8 cellular contexts compared by ENCODE assay signal in the genomic region with DNA sequence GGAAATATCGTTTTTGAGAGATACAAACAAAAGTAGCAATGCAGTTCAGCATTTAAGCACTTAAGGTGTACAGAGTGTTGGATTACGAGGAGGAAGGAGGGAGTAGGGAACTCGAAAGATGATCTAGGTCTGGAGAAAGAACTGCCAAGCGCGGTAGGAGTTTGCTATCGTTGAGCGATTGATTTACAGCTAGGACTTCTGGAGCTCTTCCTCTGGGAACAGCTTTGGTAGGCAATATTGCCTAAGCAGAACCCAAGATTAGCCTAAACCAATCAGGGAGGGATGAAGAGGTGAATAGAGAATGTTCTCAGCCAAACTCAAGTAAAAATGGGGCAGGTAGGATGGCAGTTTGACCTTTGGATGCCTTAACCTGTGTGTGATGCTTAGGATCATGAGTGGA. TPM values are rescaled to one million over a fixed set of nuclear protein-coding genes. Genes with fewer than 3 reads are reported as not detected.
A peak's percentile ranks its signal among the peaks of the same experiment; 100 is the strongest.
DNase-seq lines count a peak whose midpoint lies in the region; ATAC-seq and TF ChIP-seq lines count a peak whose summit lies in the region.

No MANE protein-coding gene starts in this region.

- CTCF ChIA-PET in mammary epithelial cell (lab: Charles Lee; ENCODE audit: low non-redundant PET), result no interaction called here

- TF ChIP-seq CTCF in AG09309 (IDR thresholded peaks at IDR 0.05; ENCODE audit: control insufficient read depth, insufficient read depth, low read depth, low read length, missing control alignments) (no peak), mammary epithelial cell (conservative IDR thresholded peaks at IDR 0.05 in 1 of 2, IDR thresholded peaks at IDR 0.05 in 1 of 2; ENCODE audit: extremely low read depth in 1 of 2, insufficient read depth in 1 of 2, low read depth in 1 of 2, low read length in 2 of 2) (no peak)

- peaks cover 34% of the 10 kb centered on the region for H3K4me1 ChIP-seq in mammary epithelial cell (ENCODE audit: insufficient read depth, low read length)
- peaks cover 37% of the 10 kb centered on the region for H3K4me1 ChIP-seq in muscle layer of colon (ENCODE audit: insufficient read depth, low read length)

- H3K27me3 ChIP-seq in mammary epithelial cell (ENCODE audit: insufficient read depth, low read length) (no peaks in the 10 kb centered on the region), muscle layer of colon (ENCODE audit: control insufficient read depth in 1 of 2, insufficient read depth in 2 of 2, low read length in 2 of 2) (no peaks in the 10 kb centered on the region)

- peak overlapping the region; percentile 89 for H3K27ac ChIP-seq in mammary epithelial cell (ENCODE audit: insufficient read depth, low read depth, low read length)
- H3K27ac ChIP-seq in muscle layer of colon (ENCODE audit: low read depth, low read length), result peak overlapping the region; percentile 95

- in situ Hi-C loops in mammary epithelial cell (cut with MboI; ENCODE audit: low sequenced_read_pairs in 2 of 2), result no loop called here

- H3K4me3 ChIP-seq in AG09309 (ENCODE audit: control insufficient read depth, low read depth, low read length), result peak overlapping the region; percentile 85
- peak overlapping the region; percentile 85 for H3K4me3 ChIP-seq in Jurkat, Clone E6-1 (ENCODE audit: low read length)
- H3K4me3 ChIP-seq in mammary epithelial cell (replicated peaks in 1 of 3; ENCODE audit: insufficient read depth in 1 of 3, low read depth in 2 of 3, low read length in 3 of 3), result peak overlapping the region; percentile 65 to 97 (median 72)
- H3K4me3 ChIP-seq in muscle layer of colon (ENCODE audit: low read depth in 1 of 2, low read length in 2 of 2), result peak overlapping the region; percentile 59 to 88

- WGBS in mammary epithelial cell (ENCODE audit: low coverage, missing lambda C conversion rate), result 0% methylated on average over 7 of the region's 7 CpGs

- H3K36me3 ChIP-seq in mammary epithelial cell (ENCODE audit: insufficient read depth, low read length) (no peaks in the 10 kb centered on the region), muscle layer of colon (ENCODE audit: insufficient read depth, low read length) (no peaks in the 10 kb centered on the region)

- no peak for DNase-seq in AG09309 (ENCODE audit: low read depth)
- no peak for DNase-seq in Jurkat, Clone E6-1 (ENCODE audit: low read depth, low spot score)
- no peak for DNase-seq in mammary epithelial cell
- DNase-seq in NCI-H1436 (lab: John Stamatoyannopoulos, UW), result no peak
- DNase-seq in AML-193 (lab: John Stamatoyannopoulos, UW), result no peak
- no peak for DNase-seq in sciatic nerve (ENCODE audit: low spot score)

- H3K4me2 ChIP-seq in mammary epithelial cell (ENCODE audit: insufficient read depth, low read depth, low read length), result peak overlapping the region; percentile 99

- H4K20me1 ChIP-seq in mammary epithelial cell (ENCODE audit: insufficient read depth, low read length), result peaks cover 4% of the 10 kb centered on the region

- H3K9ac ChIP-seq in mammary epithelial cell (ENCODE audit: insufficient read depth, low read length) (peak overlapping the region; percentile 83), muscle layer of colon (ENCODE audit: low read length) (peak overlapping the region; percentile 13)

- intact Hi-C loops in mammary epithelial cell (cut with micrococcal nuclease) (no loop called here), sciatic nerve (cut with DNase I) (loop anchor here (5.0 kb wide), 1 partner anchor 136 kb away; no protein-coding TSS in a partner anchor)

- ATAC-seq in HG03571 (IDR thresholded peaks at IDR 0.05; ENCODE audit: unreplicated experiment) (no peak), sciatic nerve (no peak)

- dilution Hi-C loops in mammary epithelial cell (cut with HindIII; ENCODE audit: low sequenced_read_pairs), result loop anchor here (5.0 kb wide), 1 partner anchor 91 kb away; no protein-coding TSS in a partner anchor

- BruUV-seq in mammary epithelial cell (replicated peaks; lab: Mats Ljungman, UMichigan), result no TSS peak

- H3K9me3 ChIP-seq in mammary epithelial cell (replicated peaks; ENCODE audit: insufficient read depth, low read length) (no peaks in the 10 kb centered on the region), muscle layer of colon (ENCODE audit: low read length) (no peaks in the 10 kb centered on the region)

- peaks cover 60% of the 10 kb centered on the region for H3K79me2 ChIP-seq in mammary epithelial cell (ENCODE audit: insufficient read depth, low read length)

- no peak overlapping the region for H2AFZ ChIP-seq in mammary epithelial cell (ENCODE audit: low read depth, low read length)

RNA-seq across cellular contexts. Expression of a gene that starts 1.0 kb away (rescaled TPM):
- polyA plus RNA-seq in Jurkat, Clone E6-1 (2012; ENCODE audit: insufficient read depth, insufficient read length), result 209 TPM
- total RNA-seq in mammary epithelial cell (100 to 1,000 TPM; 130 to 217 TPM), sciatic nerve (103 TPM)
- polyA plus RNA-seq in mammary epithelial cell, result 231 TPM
- polyA minus RNA-seq in mammary epithelial cell, result 60.1 TPM

RNA-seq across cellular contexts. Expression of a gene that starts 22.5 kb away (rescaled TPM):
- not detected for polyA plus RNA-seq in Jurkat, Clone E6-1 (2012; ENCODE audit: insufficient read depth, insufficient read length)
- total RNA-seq in mammary epithelial cell (not detected), sciatic nerve (not detected)
- polyA plus RNA-seq in mammary epithelial cell, result not detected
- not detected for polyA minus RNA-seq in mammary epithelial cell

RNA-seq across cellular contexts. Expression of a gene that starts 55.2 kb away (rescaled TPM):
- 61.0 TPM for polyA plus RNA-seq in Jurkat, Clone E6-1 (2012; ENCODE audit: insufficient read depth, insufficient read length)
- total RNA-seq in mammary epithelial cell (1 to 10 TPM; 1.2 to 2.1 TPM), sciatic nerve (14.8 TPM)
- 2.4 TPM for polyA plus RNA-seq in mammary epithelial cell
- polyA minus RNA-seq in mammary epithelial cell, result not detected
